In genomic region chr3:170529346-170529745, GRCh38 we compare ENCODE assay signal across 25 cellular contexts. TPM values are rescaled to one million over a fixed set of nuclear protein-coding genes. Genes with fewer than 3 reads are reported as not detected.
DNase-seq lines count a peak whose midpoint lies in the region; ATAC-seq, FAIRE-seq and TF ChIP-seq lines count a peak whose summit lies in the region.
"Had no signal": no experiment of that assay in that cellular context is flagged by ENCODE, and none has a peak within 500 bp of the region (broad histone marks: within the 10 kb centered on the region; RNA-seq: fewer than 3 reads in every experiment).

No MANE protein-coding gene starts in this region.

- no peak overlapping the region for H3K27ac Mint-ChIP-seq in progenitor cell of endocrine pancreas
- H3K27ac Mint-ChIP-seq: CD14-positive monocyte; CD4-positive, alpha-beta memory T cell had no signal

- TF ChIP-seq POLR2A in K562 (conservative IDR thresholded peaks at IDR 0.05): no peak

- H3K36me3 ChIP-seq in K562 (ENCODE audit: control insufficient read depth, insufficient read depth, low read length): no peaks in the 10 kb centered on the region
- H3K36me3 ChIP-seq: BLaER1, HAP-1 had no signal

- 0% methylated on average over 2 of the region's 2 CpGs for WGBS in K562 (ENCODE audit: insufficient coverage, low coverage, missing lambda C conversion rate)

- no peaks in the 10 kb centered on the region for H3K36me3 Mint-ChIP-seq in progenitor cell of endocrine pancreas (ENCODE audit: insufficient read depth)
- H3K36me3 Mint-ChIP-seq: CD14-positive monocyte; CD4-positive, alpha-beta memory T cell had no signal

- H3K4me1 Mint-ChIP-seq in progenitor cell of endocrine pancreas (ENCODE audit: low read depth): no peaks in the 10 kb centered on the region
- H3K4me1 Mint-ChIP-seq: CD14-positive monocyte; CD4-positive, alpha-beta memory T cell had no signal

- in situ Hi-C loops in K562 (cut with MboI): no loop called here

- H3K4me3 ChIP-seq in K562: no peak overlapping the region
- H3K4me3 ChIP-seq: A549, BLaER1, HAP-1 had no signal

- CTCF ChIA-PET in K562 (lab: Yijun Ruan, JAX; ENCODE audit: low intra/inter-chr PET ratio): no interaction called here

- TF ChIP-seq RAD21 in K562 (CRISPR knock-in tag; conservative IDR thresholded peaks at IDR 0.05 in 1 of 2, IDR thresholded peaks at IDR 0.05 in 1 of 2): no peak

- peak; percentile 46 for FAIRE-seq in K562 (lab: Jason Lieb, UNC)
- FAIRE-seq: A549, G401.6, GM12891, GM19239, H1 had no signal

- no peaks in the 10 kb centered on the region for H4K20me1 ChIP-seq in K562 (replicated peaks; ENCODE audit: control insufficient read depth, insufficient read depth, low read length)
- H4K20me1 ChIP-seq: BLaER1 had no signal

- H2AFZ ChIP-seq in K562 (ENCODE audit: low read depth, low read length): no peak overlapping the region

- H3K27ac ChIP-seq in K562 (ENCODE audit: extremely low read depth, low read depth, low read length): no peak overlapping the region
- H3K27ac ChIP-seq: 22Rv1, A549, BLaER1, HL-60 had no signal

- intact Hi-C loops in K562 (cut with micrococcal nuclease): no loop called here

- TF ChIP-seq CTCF in K562 (IDR thresholded peaks at IDR 0.05 in 2 of 3, conservative IDR thresholded peaks at IDR 0.05 in 1 of 3; ENCODE audit: insufficient read depth in 2 of 3, low read depth in 1 of 3, low read length in 3 of 3) (no peak), progenitor cell of endocrine pancreas (IDR thresholded peaks at IDR 0.05; ENCODE audit: unreplicated experiment) (no peak)

- no peak overlapping the region for H3K9ac ChIP-seq in K562 (ENCODE audit: insufficient read depth in 1 of 2, low read depth in 2 of 2, low read length in 2 of 2)
- H3K9ac ChIP-seq: BLaER1 had no signal

- POLR2A ChIA-PET in K562 (lab: Yijun Ruan, JAX): no interaction called here

- TF ChIP-seq EP300 in K562 (IDR thresholded peaks at IDR 0.05; ENCODE audit: low read length): no peak

- peaks cover 7% of the 10 kb centered on the region for H3K27me3 Mint-ChIP-seq in progenitor cell of endocrine pancreas
- H3K27me3 Mint-ChIP-seq: CD4-positive, alpha-beta memory T cell had no signal

- H3K4me1 ChIP-seq in K562 (replicated peaks in 1 of 2; ENCODE audit: control insufficient read depth in 2 of 2, insufficient read depth in 2 of 2, low read length in 2 of 2): peaks cover 3% of the 10 kb centered on the region in 2 experiments; a peak in 3 of 5 replicates
- H3K4me1 ChIP-seq: A549, HAP-1 had no signal

- ATAC-seq in K562 (no peak; the same call in 2 of the 3 replicates), HG03108 (IDR thresholded peaks at IDR 0.05; ENCODE audit: unreplicated experiment) (no peak)
- ATAC-seq: A549 had no signal

- no peaks in the 10 kb centered on the region for H3K9me3 Mint-ChIP-seq in progenitor cell of endocrine pancreas (ENCODE audit: low read depth)
- H3K9me3 Mint-ChIP-seq: CD4-positive, alpha-beta memory T cell had no signal

- H3K27me3 ChIP-seq in K562 (ENCODE audit: control insufficient read depth in 2 of 2, insufficient read depth in 2 of 2, low read length in 2 of 2): no peaks in the 10 kb centered on the region; a peak in 1 of 5 replicates
- H3K27me3 ChIP-seq: BLaER1 had no signal

- no TSS peak for BruUV-seq in K562 (replicated peaks; lab: Mats Ljungman, UMichigan)

- H3K4me2 ChIP-seq in K562 (ENCODE audit: insufficient read depth, low read length): no peak overlapping the region
- H3K4me2 ChIP-seq: A549, BLaER1 had no signal

- H3K4me3 Mint-ChIP-seq in progenitor cell of endocrine pancreas (ENCODE audit: low read depth): no peak overlapping the region
- H3K4me3 Mint-ChIP-seq: CD14-positive monocyte; CD4-positive, alpha-beta memory T cell had no signal

- no peaks in the 10 kb centered on the region for H3K9me3 ChIP-seq in K562 (replicated peaks; ENCODE audit: control insufficient read depth, insufficient read depth, low read depth, low read length)
- H3K9me3 ChIP-seq: A549, HAP-1 had no signal

- H3K79me2 ChIP-seq in K562 (ENCODE audit: control insufficient read depth, insufficient read depth, low read length): no peaks in the 10 kb centered on the region

- H3K9me1 ChIP-seq in K562 (ENCODE audit: control insufficient read depth, insufficient read depth, low read length): no peaks in the 10 kb centered on the region

- DNase-seq in NCI-H82 (lab: John Stamatoyannopoulos, UW) (peak; percentile 36), NCI-H82 treated with DMSO at 0.1 percent for 48 hours (lab: John Stamatoyannopoulos, UW; ENCODE audit: unreplicated experiment) (no peak), NCI-H2171 (lab: John Stamatoyannopoulos, UW) (peak; percentile 54), K562 (ENCODE audit: extremely low read depth in 1 of 4, low spot score in 3 of 4) (no peak), NCI-H2081 (lab: John Stamatoyannopoulos, UW) (no peak), progenitor cell of endocrine pancreas (ENCODE audit: low spot score, unreplicated experiment) (no peak)
- no peak for DNase-seq in activated CD4-positive, alpha-beta T cell treated with anti-CD3 and anti-CD28 coated beads, Interleukin-2, amount 50 U/mL, for 1 hour
- DNase-seq: AML-193; CD4-positive, alpha-beta memory T cell; DMS53; DND-41; EL; IMR-90 had no signal

TF ChIP-seq in K562, 482 proteins besides CTCF, POLR2A, EP300 and RAD21:
- TF ChIP-seq ZBTB7A (IDR thresholded peaks at IDR 0.05; ENCODE audit: borderline replicate concordance, control insufficient read depth, low read depth, low read length): no peak
- peak; percentile 34; the same call in 1 of the 2 replicates for TF ChIP-seq VEZF1 (CRISPR knock-in tag; IDR thresholded peaks at IDR 0.05)
- peak; percentile 34; the same call in 1 of the 2 replicates for TF ChIP-seq PKNOX1 (IDR thresholded peaks at IDR 0.05)

RNA-seq across cellular contexts. Expression of gene SLC7A14, which starts 56.5 kb away (rescaled TPM):
- not detected in 2 replicates for total RNA-seq in K562 (2011; cell fraction: chromatin; rRNA removed; ENCODE audit: low replicate concordance)
- not detected in 2 replicates for total RNA-seq in K562 (2011; cell fraction: nucleolus; rRNA removed)
- total RNA-seq in K562 (2011; cell fraction: nucleoplasm; rRNA removed): not detected in 2 replicates
- total RNA-seq in K562 (2014; rRNA removed): not detected in 2 replicates
- not detected in 2 replicates for total RNA-seq in K562 (2014; rRNA removed; fragmentation: Illumina TruSeq; extraction: Trizol)
- not detected in 2 replicates for total RNA-seq in K562 (2015; rRNA removed; fragmentation: Illumina TruSeq; extraction: Trizol)
- not detected in 2 replicates for total RNA-seq in K562 (2021)
- not detected in 2 replicates for polyA plus RNA-seq in K562 (2011; rRNA removed)
- not detected in 2 replicates for polyA plus RNA-seq in K562 (2011; cell fraction: cytosol; rRNA removed)
- not detected in 2 replicates for polyA plus RNA-seq in K562 (2011; cell fraction: nucleus; rRNA removed)
- polyA plus RNA-seq in K562 (2012): not detected in 2 replicates
- polyA plus RNA-seq in K562 (2014; fragmentation: Illumina TruSeq; extraction: Trizol): not detected in 2 replicates
- not detected for polyA plus RNA-seq in K562 (2014; fragmentation: Nextera tagmentation; extraction: Ambion mirVana)
- not detected in 2 replicates for polyA plus RNA-seq in K562 (2014; rRNA removed)
- under 0.01 TPM in 1 of 2 replicates, not detected in the other for polyA minus RNA-seq in K562 (2011; rRNA and poly(A)+ RNA removed)
- polyA minus RNA-seq in K562 (2011; cell fraction: cytosol; rRNA and poly(A)+ RNA removed): not detected in 2 replicates
- polyA minus RNA-seq in K562 (2011; cell fraction: nucleus; rRNA and poly(A)+ RNA removed): not detected in 2 replicates
- 0.93 and 1.2 TPM in 2 replicates for total RNA-seq in progenitor cell of endocrine pancreas
- total RNA-seq: CD4-positive, alpha-beta memory T cell; HT1080 had no signal
- polyA plus RNA-seq: A549; CD14-positive monocyte; CD4-positive, alpha-beta memory T cell had no signal

Comparison
In these comparisons a context has a peak if more than half of its experiments do, and no peak if none do; other contexts are left out.
1. DNase-seq: peak in NCI-H82 (single experiment) and NCI-H2171 (single experiment); none in NCI-H82 treated with DMSO at 0.1 percent for 48 hours (single experiment), K562 (0 of 4), NCI-H2081 (0 of 2), activated CD4-positive, alpha-beta T cell treated with anti-CD3 and anti-CD28 coated beads, Interleukin-2, amount 50 U/mL, for 1 hour (single experiment) and progenitor cell of endocrine pancreas (single experiment).